16 cellular contexts compared by ENCODE assay signal in the genomic region with DNA sequence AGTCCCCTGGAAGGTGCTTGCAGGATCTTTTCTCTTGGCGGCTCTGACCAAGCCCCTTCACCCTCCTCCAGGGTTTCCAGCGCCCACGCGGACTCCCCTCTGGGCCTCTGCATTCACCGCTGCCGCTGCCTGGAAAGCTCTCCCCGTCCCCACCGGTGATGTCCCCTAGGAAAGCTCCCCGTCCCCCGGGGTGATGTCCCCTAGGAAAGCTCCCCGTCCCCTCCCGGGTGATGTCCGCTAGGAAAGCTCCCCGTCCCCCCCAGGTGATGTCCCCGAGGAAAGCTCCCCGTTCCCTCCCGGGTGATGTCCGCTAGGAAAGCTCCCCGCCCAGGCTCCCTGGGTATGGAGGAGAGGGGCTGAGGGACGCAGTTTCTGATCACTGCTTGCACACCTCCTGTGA. TPM values are rescaled to one million over a fixed set of nuclear protein-coding genes. Genes with fewer than 3 reads are reported as not detected.
DNase-seq lines count a peak whose midpoint lies in the region; ATAC-seq, FAIRE-seq and TF ChIP-seq lines count a peak whose summit lies in the region.
"Had no signal": no experiment of that assay in that cellular context is flagged by ENCODE, and none has a peak within 500 bp of the region (broad histone marks: within the 10 kb centered on the region; RNA-seq: fewer than 3 reads in every experiment).

No MANE protein-coding gene starts in this region.

- no peak for DNase-seq in activated T-cell treated with anti-CD3 and anti-CD28 coated beads, Interleukin-2, amount 50 U/mL, for 72 hours
- no peak for DNase-seq in activated T-cell treated with anti-CD3 and anti-CD28 coated beads, Interleukin-2, amount 50 U/mL, for 48 hours
- DNase-seq in RWPE2 (ENCODE audit: low spot score) (peak; percentile 36), K562 (ENCODE audit: extremely low read depth in 1 of 4, low spot score in 3 of 4) (no peak), body of pancreas (no peak), KG1 (lab: John Stamatoyannopoulos, UW) (no peak)
- no peak for DNase-seq in natural killer cell treated with Interleukin-12 subunit alpha and Interleukin-12 subunit beta and Interleukin-15 and Interleukin-18, amount 100 ng/mL, for 72 hours (ENCODE audit: low spot score)
- DNase-seq: midbrain, NCI-H446 treated with DMSO at 0.1 percent for 48 hours had no signal

- H3K9me1 ChIP-seq in K562 (ENCODE audit: control insufficient read depth, insufficient read depth, low read length), result no peaks in the 10 kb centered on the region

- no peaks in the 10 kb centered on the region for H4K20me1 ChIP-seq in K562 (replicated peaks; ENCODE audit: control insufficient read depth, insufficient read depth, low read length)
- H4K20me1 ChIP-seq: BLaER1 treated with 17β-estradiol and CSF1 and Interleukin-3, amounts not matched to agents 10 nM and 100 nM had no signal

- no peaks in the 10 kb centered on the region for H3K27me3 Mint-ChIP-seq in activated T-cell treated with anti-CD3 and anti-CD28 coated beads, Interleukin-2, amount 50 U/mL, for 72 hours (ENCODE audit: low read depth)
- no peaks in the 10 kb centered on the region for H3K27me3 Mint-ChIP-seq in natural killer cell treated with Interleukin-12 subunit alpha and Interleukin-12 subunit beta and Interleukin-15 and Interleukin-18, amount 100 ng/mL, for 72 hours
- H3K27me3 Mint-ChIP-seq: T-cell had no signal

- H3K9ac ChIP-seq in K562 (ENCODE audit: insufficient read depth in 1 of 2, low read depth in 2 of 2, low read length in 2 of 2), result no peak overlapping the region
- H3K9ac ChIP-seq: BLaER1 treated with 17β-estradiol and CSF1 and Interleukin-3, amounts not matched to agents 10 nM and 100 nM had no signal

- H3K4me2 ChIP-seq in K562 (ENCODE audit: insufficient read depth, low read length), result peak overlapping the region; percentile 59

- no peak overlapping the region for H3K4me3 Mint-ChIP-seq in activated T-cell treated with anti-CD3 and anti-CD28 coated beads, Interleukin-2, amount 50 U/mL, for 72 hours
- peak overlapping the region; percentile 66 for H3K4me3 Mint-ChIP-seq in natural killer cell treated with Interleukin-12 subunit alpha and Interleukin-12 subunit beta and Interleukin-15 and Interleukin-18, amount 100 ng/mL, for 72 hours

- ATAC-seq in activated T-cell treated with anti-CD3 and anti-CD28 coated beads, Interleukin-2, amount 50 U/mL, for 72 hours (replicated peaks in 1 of 2), result no peak
- ATAC-seq in RWPE2 (ENCODE audit: low read depth), result no peak
- ATAC-seq in K562, result no peak
- no peak for ATAC-seq in natural killer cell treated with Interleukin-12 subunit alpha and Interleukin-12 subunit beta and Interleukin-15 and Interleukin-18, amount 100 ng/mL, for 72 hours
- no peak for ATAC-seq in body of pancreas
- ATAC-seq in HG03565 (IDR thresholded peaks at IDR 0.05; ENCODE audit: unreplicated experiment), result no peak

- H3K27me3 ChIP-seq in RWPE2 (ENCODE audit: insufficient read depth, poor library complexity, severe bottlenecking) (no peaks in the 10 kb centered on the region), K562 (ENCODE audit: control insufficient read depth in 2 of 2, insufficient read depth in 2 of 2, low read length in 2 of 2) (peaks cover 8 to 34% of the 10 kb centered on the region in 2 experiments; a peak in 3 of 5 replicates), body of pancreas (no peaks in the 10 kb centered on the region)
- H3K27me3 ChIP-seq: adrenal gland; BLaER1 treated with 17β-estradiol and CSF1 and Interleukin-3, amounts not matched to agents 10 nM and 100 nM; suprapubic skin had no signal

- H3K4me3 ChIP-seq in RWPE2 (ENCODE audit: severe bottlenecking), result no peak overlapping the region
- no peak overlapping the region for H3K4me3 ChIP-seq in K562
- H3K4me3 ChIP-seq in body of pancreas, result no peak overlapping the region
- H3K4me3 ChIP-seq: adrenal gland; BLaER1 treated with 17β-estradiol and CSF1 and Interleukin-3, amounts not matched to agents 10 nM and 100 nM; suprapubic skin had no signal

- H3K4me1 ChIP-seq in RWPE2 (ENCODE audit: insufficient read depth, poor library complexity, severe bottlenecking) (peaks cover 17% of the 10 kb centered on the region), K562 (replicated peaks in 1 of 2; ENCODE audit: control insufficient read depth in 2 of 2, insufficient read depth in 2 of 2, low read length in 2 of 2) (peaks cover 10 to 18% of the 10 kb centered on the region in 2 experiments; a peak in 4 of 5 replicates), body of pancreas (peaks cover 7% of the 10 kb centered on the region)
- H3K4me1 ChIP-seq: adrenal gland had no signal

- H3K27ac ChIP-seq in RWPE2 (ENCODE audit: poor library complexity, severe bottlenecking) (no peak overlapping the region), K562 (ENCODE audit: extremely low read depth, low read depth, low read length) (no peak overlapping the region; the same call in 2 of the 3 replicates), body of pancreas (no peak overlapping the region)
- H3K27ac ChIP-seq: adrenal gland, suprapubic skin had no signal

- no peaks in the 10 kb centered on the region for H3K9me3 Mint-ChIP-seq in activated T-cell treated with anti-CD3 and anti-CD28 coated beads, Interleukin-2, amount 50 U/mL, for 72 hours
- peaks cover 3% of the 10 kb centered on the region for H3K9me3 Mint-ChIP-seq in natural killer cell treated with Interleukin-12 subunit alpha and Interleukin-12 subunit beta and Interleukin-15 and Interleukin-18, amount 100 ng/mL, for 72 hours
- H3K9me3 Mint-ChIP-seq: activated T-helper 2 cell treated with anti-CD3 and anti-CD28 coated beads, Interferon-gamma antibody, Interleukin-2, Interleukin-4, amounts not matched to agents 10 μg/mL and 5 μg/mL and 100 μg/mL, durations not matched to agents 14 hours and 24 hours and 36 hours; T-cell had no signal

- TF ChIP-seq RAD21 in K562 (CRISPR knock-in tag; conservative IDR thresholded peaks at IDR 0.05 in 1 of 2, IDR thresholded peaks at IDR 0.05 in 1 of 2), result no peak

- no TSS peak for BruUV-seq in K562 (replicated peaks; lab: Mats Ljungman, UMichigan)

- TF ChIP-seq EP300 in K562 (IDR thresholded peaks at IDR 0.05; ENCODE audit: low read length), result no peak

- peak overlapping the region; percentile 84 for H2AFZ ChIP-seq in K562 (ENCODE audit: low read depth, low read length)

- H3K36me3 ChIP-seq in RWPE2 (ENCODE audit: low read depth) (no peaks in the 10 kb centered on the region), K562 (ENCODE audit: control insufficient read depth, insufficient read depth, low read length) (no peaks in the 10 kb centered on the region), body of pancreas (replicated peaks in 1 of 2; ENCODE audit: insufficient read depth in 1 of 2, low read depth in 2 of 2) (no peaks in the 10 kb centered on the region)
- H3K36me3 ChIP-seq: adrenal gland, suprapubic skin had no signal

- peak overlapping the region; percentile 16 for H3K27ac Mint-ChIP-seq in activated T-cell treated with anti-CD3 and anti-CD28 coated beads, Interleukin-2, amount 50 U/mL, for 72 hours
- peak overlapping the region; percentile 71 to 90 for H3K27ac Mint-ChIP-seq in natural killer cell treated with Interleukin-12 subunit alpha and Interleukin-12 subunit beta and Interleukin-15 and Interleukin-18, amount 100 ng/mL, for 72 hours

- POLR2A ChIA-PET in K562 (lab: Yijun Ruan, JAX), result interaction anchor here (0.6 to 1.5 kb wide), 2 partner anchors 31 to 66 kb away, joined by 3 read pairs; no protein-coding TSS in a partner anchor

- no peaks in the 10 kb centered on the region for H3K9me3 ChIP-seq in RWPE2 (ENCODE audit: severe bottlenecking)
- no peaks in the 10 kb centered on the region for H3K9me3 ChIP-seq in K562 (replicated peaks; ENCODE audit: control insufficient read depth, insufficient read depth, low read depth, low read length)
- H3K9me3 ChIP-seq in body of pancreas, result no peaks in the 10 kb centered on the region
- H3K9me3 ChIP-seq: adrenal gland; BLaER1 treated with 17β-estradiol and CSF1 and Interleukin-3, amounts not matched to agents 10 nM and 100 nM; suprapubic skin had no signal

- intact Hi-C loops in K562 (cut with micrococcal nuclease) (loop anchor here (10.0 kb wide), 2 partner anchors 146 to 644 kb away; no protein-coding TSS in a partner anchor), body of pancreas (cut with DNase I) (no loop called here)

- CTCF ChIA-PET in K562 (lab: Yijun Ruan, JAX; ENCODE audit: low intra/inter-chr PET ratio), result no interaction called here

- FAIRE-seq in K562 (lab: Jason Lieb, UNC), result no peak

- in situ Hi-C loops in K562 (cut with MboI), result no loop called here

- no peaks in the 10 kb centered on the region for H3K79me2 ChIP-seq in K562 (ENCODE audit: control insufficient read depth, insufficient read depth, low read length)

- H3K36me3 Mint-ChIP-seq in activated T-cell treated with anti-CD3 and anti-CD28 coated beads, Interleukin-2, amount 50 U/mL, for 72 hours (ENCODE audit: insufficient read depth in 2 of 2), result peaks cover 13 to 32% of the 10 kb centered on the region in 2 donors
- peaks cover 9% of the 10 kb centered on the region for H3K36me3 Mint-ChIP-seq in natural killer cell treated with Interleukin-12 subunit alpha and Interleukin-12 subunit beta and Interleukin-15 and Interleukin-18, amount 100 ng/mL, for 72 hours

- 63% methylated on average over 20 of the region's 20 CpGs for WGBS in K562 (ENCODE audit: insufficient coverage, low coverage, missing lambda C conversion rate)
- 85 to 94% methylated on average over 12 to 18 of the region's 20 CpGs for WGBS in body of pancreas, 2 donors

- H3K4me1 Mint-ChIP-seq in activated T-cell treated with anti-CD3 and anti-CD28 coated beads, Interleukin-2, amount 50 U/mL, for 72 hours (ENCODE audit: low read depth), result peaks cover 65% of the 10 kb centered on the region
- peaks cover 65 to 66% of the 10 kb centered on the region in 2 donors for H3K4me1 Mint-ChIP-seq in natural killer cell treated with Interleukin-12 subunit alpha and Interleukin-12 subunit beta and Interleukin-15 and Interleukin-18, amount 100 ng/mL, for 72 hours (ENCODE audit: low read depth in 2 of 2)

- TF ChIP-seq POLR2A in K562 (conservative IDR thresholded peaks at IDR 0.05) (no peak), body of pancreas (IDR thresholded peaks at IDR 0.05) (no peak)

- TF ChIP-seq CTCF in RWPE2 (IDR thresholded peaks at IDR 0.05; ENCODE audit: poor library complexity, severe bottlenecking) (no peak), K562 (IDR thresholded peaks at IDR 0.05 in 2 of 3, conservative IDR thresholded peaks at IDR 0.05 in 1 of 3; ENCODE audit: insufficient read depth in 2 of 3, low read depth in 1 of 3, low read length in 3 of 3) (no peak), body of pancreas (IDR thresholded peaks at IDR 0.05) (no peak)

RNA-seq across cellular contexts. Expression of gene ZAP70, which starts 27.9 kb away (rescaled TPM):
- total RNA-seq in activated T-cell treated with anti-CD3 and anti-CD28 coated beads, Interleukin-2, amount 50 U/mL, for 72 hours, result 100 to 1,000 TPM; 164 to 190 TPM
- 0.58 and 3.1 TPM in 2 replicates for total RNA-seq in K562 (2011; cell fraction: chromatin; rRNA removed; ENCODE audit: low replicate concordance)
- total RNA-seq in K562 (2011; cell fraction: nucleolus; rRNA removed), result 1.8 and 2.0 TPM in 2 replicates
- total RNA-seq in K562 (2011; cell fraction: nucleoplasm; rRNA removed), result 0.81 and 1.7 TPM in 2 replicates
- total RNA-seq in K562 (2014; rRNA removed), result 0.41 and 0.49 TPM in 2 replicates
- 0.07 TPM in 1 of 2 replicates, not detected in the other for total RNA-seq in K562 (2014; rRNA removed; fragmentation: Illumina TruSeq; extraction: Trizol)
- 0.18 and 0.19 TPM in 2 replicates for total RNA-seq in K562 (2015; rRNA removed; fragmentation: Illumina TruSeq; extraction: Trizol)
- 0.80 and 0.98 TPM in 2 replicates for total RNA-seq in K562 (2021)
- polyA plus RNA-seq in K562 (2011; rRNA removed), result 0.35 and 0.39 TPM in 2 replicates
- polyA plus RNA-seq in K562 (2011; cell fraction: cytosol; rRNA removed), result 0.18 and 0.63 TPM in 2 replicates
- 2.9 and 5.1 TPM in 2 replicates for polyA plus RNA-seq in K562 (2011; cell fraction: nucleus; rRNA removed)
- polyA plus RNA-seq in K562 (2012), result 0.76 and 3.9 TPM in 2 replicates
- polyA plus RNA-seq in K562 (2014; fragmentation: Illumina TruSeq; extraction: Trizol), result 0.21 and 0.22 TPM in 2 replicates
- polyA plus RNA-seq in K562 (2014; fragmentation: Nextera tagmentation; extraction: Ambion mirVana), result under 1 TPM in 1 of 2 experiments, not detected in 1; 0.06 TPM
- polyA plus RNA-seq in K562 (2014; rRNA removed), result 0.20 and 0.76 TPM in 2 replicates
- 0.15 and 0.46 TPM in 2 replicates for polyA minus RNA-seq in K562 (2011; rRNA and poly(A)+ RNA removed)
- not detected in 2 replicates for polyA minus RNA-seq in K562 (2011; cell fraction: cytosol; rRNA and poly(A)+ RNA removed)
- 0.81 TPM in 1 of 2 replicates, not detected in the other for polyA minus RNA-seq in K562 (2011; cell fraction: nucleus; rRNA and poly(A)+ RNA removed)
- 100 to 1,000 TPM in 1 of 2 donors, 10 to 100 TPM in 1; 97.4 to 191 TPM for total RNA-seq in natural killer cell treated with Interleukin-12 subunit alpha and Interleukin-12 subunit beta and Interleukin-15 and Interleukin-18, amount 100 ng/mL, for 72 hours
- total RNA-seq in body of pancreas, result 1 to 10 TPM; 2.1 to 4.0 TPM
- total RNA-seq: endothelial cell of umbilical vein had no signal

Comparison
In these comparisons a context has a peak if more than half of its experiments do, and no peak if none do; other contexts are left out.
1. RNA of gene ZAP70, which starts 27.9 kb away (total RNA-seq): 97.4 to 191 TPM in natural killer cell treated with Interleukin-12 subunit alpha and Interleukin-12 subunit beta and Interleukin-15 and Interleukin-18, amount 100 ng/mL, for 72 hours and 164 to 190 TPM in activated T-cell treated with anti-CD3 and anti-CD28 coated beads, Interleukin-2, amount 50 U/mL, for 72 hours; 2.1 to 4.0 TPM in body of pancreas and 0.07 to 3.1 TPM in K562; every median in the first group is over 10 times any median in the second.